ENCODE assay signal across 8 cellular contexts in genomic region chr17:75313941-75314550, GRCh38. TPM values are rescaled to one million over a fixed set of nuclear protein-coding genes. Genes with fewer than 3 reads are reported as not detected.
A peak's percentile ranks its signal among the peaks of the same experiment; 100 is the strongest.
DNase-seq lines count a peak whose midpoint lies in the region; ATAC-seq, FAIRE-seq and TF ChIP-seq lines count a peak whose summit lies in the region.

No MANE protein-coding gene starts in this region.

- no TSS peak for BruUV-seq in GM12878 (replicated peaks; lab: Mats Ljungman, UMichigan)

- DNase-seq in GM12891 (ENCODE audit: insufficient read length, low spot score) (peak; percentile 32), GM12878 (ENCODE audit: low read depth, low spot score) (no peak), GM23338 (ENCODE audit: low spot score) (no peak), dedifferentiated amniotic fluid mesenchymal stem cell (ENCODE audit: extremely low spot score) (no peak), NCI-H2196 (lab: John Stamatoyannopoulos, UW; ENCODE audit: unreplicated experiment) (no peak), mesendoderm (no peak)
- DNase-seq in naive thymus-derived CD8-positive, alpha-beta T cell: no peak

- no peak overlapping the region for H4K5ac ChIP-seq in mesendoderm (ENCODE audit: low read length)

- H4K20me1 ChIP-seq in GM12878 (ENCODE audit: control insufficient read depth, insufficient read depth) (no peaks in the 10 kb centered on the region), GM23338 (replicated peaks; ENCODE audit: insufficient read depth) (0 out of 2 replicates have a peak, but pooled peaks cover 3% of the 10 kb centered on the region)

- no peak overlapping the region for H2BK120ac ChIP-seq in mesendoderm (ENCODE audit: low read depth, low read length)

- no peak overlapping the region for H3K4me3 Mint-ChIP-seq in naive thymus-derived CD8-positive, alpha-beta T cell
- no peak overlapping the region; the same call in 2 of the 3 replicates for H3K4me3 Mint-ChIP-seq in GM23338

- no peaks in the 10 kb centered on the region for H3K9me2 ChIP-seq in GM23338 (ENCODE audit: insufficient read depth)

- no peaks in the 10 kb centered on the region for H3K27me3 Mint-ChIP-seq in naive thymus-derived CD8-positive, alpha-beta T cell
- H3K27me3 Mint-ChIP-seq in GM23338 (ENCODE audit: insufficient read depth, low read depth, poor library complexity): peaks cover 10% of the 10 kb centered on the region

- POLR2A ChIA-PET in GM12878 (lab: Charles Lee): interaction anchor here (13.4 kb wide), 1 partner anchor 12 kb away, joined by 255 read pairs; no protein-coding TSS in a partner anchor
- POLR2A ChIA-PET in naive thymus-derived CD8-positive, alpha-beta T cell (lab: Charles Lee): interaction anchor here (0.9 kb wide), 1 partner anchor 45 kb away, joined by 3 read pairs; no protein-coding TSS in a partner anchor

- H3K4me3 ChIP-seq in GM12878 (no peak overlapping the region), GM23338 (no peak overlapping the region), mesendoderm (ENCODE audit: low read length) (no peak overlapping the region)

- peaks cover 6 to 39% (median 13%) of the 10 kb centered on the region in 4 donors for H3K4me1 Mint-ChIP-seq in naive thymus-derived CD8-positive, alpha-beta T cell
- peaks cover 13% of the 10 kb centered on the region for H3K4me1 Mint-ChIP-seq in GM23338

- peaks cover 5 to 11% of the 10 kb centered on the region in 2 experiments for H3K36me3 ChIP-seq in GM12878 (ENCODE audit: control insufficient read depth in 2 of 2, insufficient read depth in 2 of 2, low read length in 1 of 2)
- H3K36me3 ChIP-seq in GM23338 (ENCODE audit: insufficient read depth): no peaks in the 10 kb centered on the region
- H3K36me3 ChIP-seq in mesendoderm (ENCODE audit: control insufficient read depth, insufficient read depth, low read length): no peaks in the 10 kb centered on the region

- H3K27me3 ChIP-seq in GM12878 (replicated peaks in 1 of 2; ENCODE audit: control insufficient read depth in 2 of 2, insufficient read depth in 2 of 2, low read length in 1 of 2): no peaks in the 10 kb centered on the region
- no peaks in the 10 kb centered on the region for H3K27me3 ChIP-seq in GM23338 (ENCODE audit: insufficient read depth)
- no peaks in the 10 kb centered on the region for H3K27me3 ChIP-seq in mesendoderm (ENCODE audit: insufficient read depth, low read length, poor library complexity)

- no peak overlapping the region for H2BK15ac ChIP-seq in mesendoderm (replicated peaks; ENCODE audit: low read depth)

- no peaks in the 10 kb centered on the region for H3F3A ChIP-seq in GM23338 (replicated peaks; ENCODE audit: low read depth)

- SMC1A ChIA-PET in GM12878 (lab: Charles Lee; ENCODE audit: uncharacterized antibody, unreplicated experiment): interaction anchor here (1.5 to 13.5 kb wide), 3 partner anchors 13 to 25 kb away, joined by 4 to 243 read pairs (median 86); partner anchors contain the start of gene SLC25A19

- H3K4me2 ChIP-seq in GM12878 (ENCODE audit: control insufficient read depth, insufficient read depth): peak overlapping the region; percentile 46; the same call in 1 of the 2 replicates
- no peak overlapping the region for H3K4me2 ChIP-seq in GM23338
- no peak overlapping the region for H3K4me2 ChIP-seq in mesendoderm (ENCODE audit: low read length)

- no peak overlapping the region for H4K8ac ChIP-seq in mesendoderm (ENCODE audit: low read depth, low read length)

- H3K9ac ChIP-seq in GM12878 (ENCODE audit: control insufficient read depth, insufficient read depth, low read length) (peak overlapping the region; percentile 57), mesendoderm (ENCODE audit: low read length) (no peak overlapping the region)

- in situ Hi-C loops in GM12878 (cut with MboI): no loop called here

- H2AFZ ChIP-seq in GM12878 (ENCODE audit: control insufficient read depth, low read depth, low read length): no peak overlapping the region; the same call in 1 of the 2 replicates
- no peak overlapping the region for H2AFZ ChIP-seq in GM23338

- RAD21 ChIA-PET in GM12878 (lab: Charles Lee; ENCODE audit: unreplicated experiment): interaction anchor here (1.0 to 16.3 kb wide), 2 partner anchors 11 to 20 kb away, joined by 3 to 364 read pairs; partner anchors contain the start of gene SLC25A19

- no peak overlapping the region for H3K18ac ChIP-seq in mesendoderm (ENCODE audit: low read length)

- no peak for TF ChIP-seq RAD21 in GM12878 (IDR thresholded peaks at IDR 0.05; ENCODE audit: insufficient read depth, low read depth, low read length)

- FAIRE-seq in GM12891 (lab: Jason Lieb, UNC): peak; percentile 85
- FAIRE-seq in GM12878 (lab: Jason Lieb, UNC): no peak

- CTCF ChIA-PET in GM12878 (lab: Yijun Ruan, JAX): interaction anchor here (0.6 to 2.3 kb wide), 4 partner anchors 9 to 64 kb away, joined by 3 to 7 read pairs (median 4); partner anchors contain the start of gene SLC25A19

- no peak overlapping the region for H2AK5ac ChIP-seq in mesendoderm (ENCODE audit: low read length)

- H3K27ac ChIP-seq in GM12878 (ENCODE audit: control insufficient read depth, insufficient read depth): peak overlapping the region; percentile 87
- no peak overlapping the region for H3K27ac ChIP-seq in GM23338 (ENCODE audit: low read depth)
- H3K27ac ChIP-seq in mesendoderm (ENCODE audit: low read depth, low read length): no peak overlapping the region

- H3K4me1 ChIP-seq in GM12878 (ENCODE audit: control insufficient read depth, insufficient read depth, low read length): peaks cover 67% of the 10 kb centered on the region
- H3K4me1 ChIP-seq in GM23338 (ENCODE audit: insufficient read depth): peaks cover 11% of the 10 kb centered on the region
- H3K4me1 ChIP-seq in mesendoderm (ENCODE audit: control insufficient read depth, low read depth, low read length): no peaks in the 10 kb centered on the region

- 0 out of 4 replicates have a peak, but pooled peaks of 1 of the 2 experiments have one; percentile 36 for TF ChIP-seq EP300 in GM12878 (IDR thresholded peaks at IDR 0.05; ENCODE audit: borderline replicate concordance in 1 of 2, control insufficient read depth in 1 of 2, low read depth in 2 of 2, low read length in 2 of 2)

- no peak overlapping the region for H3K56ac ChIP-seq in mesendoderm (ENCODE audit: low read length)

- H3K79me2 ChIP-seq in GM12878 (ENCODE audit: control insufficient read depth, insufficient read depth, low read length): peaks cover 20% of the 10 kb centered on the region
- H3K79me2 ChIP-seq in GM23338 (replicated peaks; ENCODE audit: insufficient read depth): no peaks in the 10 kb centered on the region
- H3K79me2 ChIP-seq in mesendoderm (ENCODE audit: control insufficient read depth, insufficient read depth, low read length): no peaks in the 10 kb centered on the region

- H3K27ac Mint-ChIP-seq in naive thymus-derived CD8-positive, alpha-beta T cell: peak overlapping the region; percentile 36 to 91 (median 80)
- H3K27ac Mint-ChIP-seq in GM23338: no peak overlapping the region

- ATAC-seq in HG03342 (IDR thresholded peaks at IDR 0.05; ENCODE audit: unreplicated experiment) (peak; percentile 38), GM12878 (peak; percentile 79), GM23338 (no peak)
- no peak for ATAC-seq in naive thymus-derived CD8-positive, alpha-beta T cell

- no peak for TF ChIP-seq CTCF in GM12878 (IDR thresholded peaks at IDR 0.05 in 2 of 3, conservative IDR thresholded peaks at IDR 0.05 in 1 of 3; ENCODE audit: control insufficient read depth in 2 of 3, extremely low read depth in 1 of 3, insufficient read depth in 1 of 3, low read depth in 3 of 3, low read length in 3 of 3)
- no peak for TF ChIP-seq CTCF in GM23338 (conservative IDR thresholded peaks at IDR 0.05; ENCODE audit: low read depth in 2 of 2)

- no peak overlapping the region for H3K23ac ChIP-seq in mesendoderm (ENCODE audit: low read length)

- no peak overlapping the region for H3K4ac ChIP-seq in mesendoderm (ENCODE audit: low read depth, low read length)

- WGBS in GM12878 (ENCODE audit: insufficient coverage, insufficient replicate concordance, low lambda C conversion rate, missing lambda C conversion rate): 33% methylated on average over 14 of the region's 14 CpGs
- no CpG with 5 or more reads among the region's 14 CpGs for WGBS in mesendoderm (ENCODE audit: extremely low coverage, insufficient coverage, low lambda C conversion rate)

- no peaks in the 10 kb centered on the region for H3K9me3 Mint-ChIP-seq in naive thymus-derived CD8-positive, alpha-beta T cell
- no peaks in the 10 kb centered on the region for H3K9me3 Mint-ChIP-seq in GM23338

- H3K79me1 ChIP-seq in mesendoderm (ENCODE audit: low read length): no peaks in the 10 kb centered on the region

- intact Hi-C loops in GM12878 (cut with micrococcal nuclease; ENCODE audit: unreplicated experiment): no loop called here

- TF ChIP-seq POLR2A in GM12891 (IDR thresholded peaks at IDR 0.05; ENCODE audit: low read depth, low read length): no peak
- TF ChIP-seq POLR2A in GM12878 (IDR thresholded peaks at IDR 0.05; ENCODE audit: low read depth, low read length): no peak

- no peak overlapping the region for H2BK5ac ChIP-seq in mesendoderm (ENCODE audit: low read length)

- no peaks in the 10 kb centered on the region for H3K9me3 ChIP-seq in GM12878 (replicated peaks; ENCODE audit: control insufficient read depth, insufficient read depth, low read length)

- H3K36me3 Mint-ChIP-seq in naive thymus-derived CD8-positive, alpha-beta T cell: peaks cover 0 to 17% (median 0%) of the 10 kb centered on the region in 3 donors
- no peaks in the 10 kb centered on the region for H3K36me3 Mint-ChIP-seq in GM23338 (ENCODE audit: low read depth)

RNA-seq across cellular contexts. Expression of gene SLC25A19, which starts 24.8 kb away (rescaled TPM):
- polyA plus RNA-seq in GM12891 (2012; ENCODE audit: low read depth, missing spikeins): 59.2 TPM
- total RNA-seq in GM12878 (2013; cell fraction: nucleolus; rRNA removed): 89.0 and 97.1 TPM in 2 replicates
- total RNA-seq in GM12878 (2014; rRNA removed): 55.6 and 58.3 TPM in 2 replicates
- total RNA-seq in GM12878 (2014; rRNA removed; fragmentation: Illumina TruSeq; extraction: Trizol): 39.7 and 49.1 TPM in 2 replicates
- 59.6 and 60.6 TPM in 2 replicates for total RNA-seq in GM12878 (2021)
- polyA plus RNA-seq in GM12878 (2011; ENCODE audit: low read depth): 19.4 TPM
- polyA plus RNA-seq in GM12878 (2011; rRNA removed): 28.3 and 39.2 TPM in 2 replicates
- polyA plus RNA-seq in GM12878 (2011; cell fraction: cytosol; rRNA removed): 62.0 and 77.9 TPM in 2 replicates
- polyA plus RNA-seq in GM12878 (2011; cell fraction: nucleus; rRNA removed): 63.2 and 65.7 TPM in 2 replicates
- 31.7 and 40.1 TPM in 2 replicates for polyA plus RNA-seq in GM12878 (2012)
- 24.1 and 45.5 TPM in 2 replicates for polyA plus RNA-seq in GM12878 (2014; fragmentation: Illumina TruSeq; extraction: Trizol)
- polyA plus RNA-seq in GM12878 (2014; fragmentation: Nextera tagmentation; extraction: Ambion mirVana): 10 to 100 TPM; 32.9 to 43.1 TPM
- polyA plus RNA-seq in GM12878 (2014; rRNA removed): 68.5 and 69.4 TPM in 2 replicates
- polyA plus RNA-seq in GM12878 (2016; fragmentation: Nextera tagmentation; extraction: Ambion mirVana): 10 to 100 TPM; 77.0 to 91.6 TPM
- 27.9 and 43.7 TPM in 2 replicates for polyA minus RNA-seq in GM12878 (2011; rRNA and poly(A)+ RNA removed)
- 16.3 and 17.8 TPM in 2 replicates for polyA minus RNA-seq in GM12878 (2011; cell fraction: cytosol; rRNA and poly(A)+ RNA removed)
- polyA minus RNA-seq in GM12878 (2011; cell fraction: nucleus; rRNA and poly(A)+ RNA removed): 19.6 and 37.5 TPM in 2 replicates
- 10 to 100 TPM; 20.5 to 22.5 TPM for total RNA-seq in naive thymus-derived CD8-positive, alpha-beta T cell
- polyA plus RNA-seq in naive thymus-derived CD8-positive, alpha-beta T cell: 10 to 100 TPM; 11.2 to 15.4 (median 13.3) TPM
- total RNA-seq in GM23338 (2014; rRNA removed; shearing (Covaris generic)): 16.3 and 22.4 TPM in 2 replicates
- polyA plus RNA-seq in GM23338 (2016; fragmentation: Nextera tagmentation; extraction: Ambion mirVana): 17.9 and 19.4 TPM in 2 replicates
- 25.8 TPM for polyA plus RNA-seq in mesendoderm (2013, experiment 1 of 2)
- polyA plus RNA-seq in mesendoderm (2013, experiment 2 of 2): 28.6 TPM

RNA-seq across cellular contexts. Expression of gene MIF4GD, which starts 43.0 kb away (rescaled TPM):
- 40.8 TPM for polyA plus RNA-seq in GM12891 (2012; ENCODE audit: low read depth, missing spikeins)
- 10.9 and 13.8 TPM in 2 replicates for total RNA-seq in GM12878 (2013; cell fraction: nucleolus; rRNA removed)
- total RNA-seq in GM12878 (2014; rRNA removed) (43.9 and 44.3 TPM in 2 replicates), GM12878 (2014; rRNA removed; fragmentation: Illumina TruSeq; extraction: Trizol) (22.8 and 23.4 TPM in 2 replicates), GM12878 (2021) (40.0 and 45.6 TPM in 2 replicates)
- polyA plus RNA-seq in GM12878 (2011; ENCODE audit: low read depth): 30.0 TPM
- polyA plus RNA-seq in GM12878 (2011; rRNA removed) (49.8 and 66.1 TPM in 2 replicates), GM12878 (2014; fragmentation: Illumina TruSeq; extraction: Trizol) (20.4 and 42.0 TPM in 2 replicates), GM12878 (2014; fragmentation: Nextera tagmentation; extraction: Ambion mirVana) (10 to 100 TPM; 94.7 to 96.2 TPM), GM12878 (2014; rRNA removed) (49.6 and 57.0 TPM in 2 replicates), GM12878 (2016; fragmentation: Nextera tagmentation; extraction: Ambion mirVana) (10 to 100 TPM; 63.3 to 69.4 TPM), GM23338 (2016; fragmentation: Nextera tagmentation; extraction: Ambion mirVana) (9.4 and 11.3 TPM in 2 replicates)
- 94.7 and 108 TPM in 2 replicates for polyA plus RNA-seq in GM12878 (2011; cell fraction: cytosol; rRNA removed)
- polyA plus RNA-seq in GM12878 (2011; cell fraction: nucleus; rRNA removed): 65.0 and 80.8 TPM in 2 replicates
- 33.3 and 39.1 TPM in 2 replicates for polyA plus RNA-seq in GM12878 (2012)
- polyA minus RNA-seq in GM12878 (2011; rRNA and poly(A)+ RNA removed): 47.0 and 62.1 TPM in 2 replicates
- polyA minus RNA-seq in GM12878 (2011; cell fraction: cytosol; rRNA and poly(A)+ RNA removed): 17.5 and 19.3 TPM in 2 replicates
- 10.2 and 17.5 TPM in 2 replicates for polyA minus RNA-seq in GM12878 (2011; cell fraction: nucleus; rRNA and poly(A)+ RNA removed)
- total RNA-seq in naive thymus-derived CD8-positive, alpha-beta T cell: 10 to 100 TPM; 37.3 to 39.4 TPM
- polyA plus RNA-seq in naive thymus-derived CD8-positive, alpha-beta T cell: 10 to 100 TPM; 76.2 to 96.6 (median 90.5) TPM
- total RNA-seq in GM23338 (2014; rRNA removed; shearing (Covaris generic)): 15.5 and 15.9 TPM in 2 replicates
- 7.8 TPM for polyA plus RNA-seq in mesendoderm (2013, experiment 1 of 2)
- polyA plus RNA-seq in mesendoderm (2013, experiment 2 of 2): 8.2 TPM

RNA-seq across cellular contexts. Expression of gene MRPS7, which starts 52.4 kb away (rescaled TPM):
- polyA plus RNA-seq in GM12891 (2012; ENCODE audit: low read depth, missing spikeins): 67.2 TPM
- total RNA-seq in GM12878 (2013; cell fraction: nucleolus; rRNA removed): 40.8 and 41.5 TPM in 2 replicates
- total RNA-seq in GM12878 (2014; rRNA removed): 105 and 117 TPM in 2 replicates
- total RNA-seq in GM12878 (2014; rRNA removed; fragmentation: Illumina TruSeq; extraction: Trizol): 89.6 and 101 TPM in 2 replicates
- total RNA-seq in GM12878 (2021): 88.4 and 89.2 TPM in 2 replicates
- 40.9 TPM for polyA plus RNA-seq in GM12878 (2011; ENCODE audit: low read depth)
- polyA plus RNA-seq in GM12878 (2011; rRNA removed): 73.6 and 89.7 TPM in 2 replicates
- polyA plus RNA-seq in GM12878 (2011; cell fraction: cytosol; rRNA removed): 90.3 and 94.2 TPM in 2 replicates
- 68.9 and 73.0 TPM in 2 replicates for polyA plus RNA-seq in GM12878 (2011; cell fraction: nucleus; rRNA removed)
- 50.5 and 55.2 TPM in 2 replicates for polyA plus RNA-seq in GM12878 (2012)
- 71.2 and 101 TPM in 2 replicates for polyA plus RNA-seq in GM12878 (2014; fragmentation: Illumina TruSeq; extraction: Trizol)
- 100 to 1,000 TPM; 161 to 209 TPM for polyA plus RNA-seq in GM12878 (2014; fragmentation: Nextera tagmentation; extraction: Ambion mirVana)
- 93.2 and 108 TPM in 2 replicates for polyA plus RNA-seq in GM12878 (2014; rRNA removed)
- polyA plus RNA-seq in GM12878 (2016; fragmentation: Nextera tagmentation; extraction: Ambion mirVana): 100 to 1,000 TPM; 207 to 217 TPM
- 44.1 and 47.2 TPM in 2 replicates for polyA minus RNA-seq in GM12878 (2011; rRNA and poly(A)+ RNA removed)
- polyA minus RNA-seq in GM12878 (2011; cell fraction: cytosol; rRNA and poly(A)+ RNA removed): 16.8 and 20.8 TPM in 2 replicates
- 26.8 and 39.8 TPM in 2 replicates for polyA minus RNA-seq in GM12878 (2011; cell fraction: nucleus; rRNA and poly(A)+ RNA removed)
- total RNA-seq in naive thymus-derived CD8-positive, alpha-beta T cell: 10 to 100 TPM; 40.5 to 41.1 TPM
- 100 to 1,000 TPM; 113 to 132 (median 122) TPM for polyA plus RNA-seq in naive thymus-derived CD8-positive, alpha-beta T cell
- 60.6 and 72.8 TPM in 2 replicates for total RNA-seq in GM23338 (2014; rRNA removed; shearing (Covaris generic))
- 104 and 114 TPM in 2 replicates for polyA plus RNA-seq in GM23338 (2016; fragmentation: Nextera tagmentation; extraction: Ambion mirVana)
- 78.5 TPM for polyA plus RNA-seq in mesendoderm (2013, experiment 1 of 2)
- polyA plus RNA-seq in mesendoderm (2013, experiment 2 of 2): 78.0 TPM

RNA-seq across cellular contexts. Expression of gene GGA3, which starts 52.6 kb away (rescaled TPM):
- 48.3 TPM for polyA plus RNA-seq in GM12891 (2012; ENCODE audit: low read depth, missing spikeins)
- 70.6 and 92.6 TPM in 2 replicates for total RNA-seq in GM12878 (2013; cell fraction: nucleolus; rRNA removed)
- 19.6 and 20.7 TPM in 2 replicates for total RNA-seq in GM12878 (2014; rRNA removed)
- total RNA-seq in GM12878 (2014; rRNA removed; fragmentation: Illumina TruSeq; extraction: Trizol): 13.5 and 14.3 TPM in 2 replicates
- 52.1 and 57.5 TPM in 2 replicates for total RNA-seq in GM12878 (2021)
- 34.9 TPM for polyA plus RNA-seq in GM12878 (2011; ENCODE audit: low read depth)
- polyA plus RNA-seq in GM12878 (2011; rRNA removed): 26.2 and 34.9 TPM in 2 replicates
- polyA plus RNA-seq in GM12878 (2011; cell fraction: cytosol; rRNA removed): 25.9 and 26.0 TPM in 2 replicates
- polyA plus RNA-seq in GM12878 (2011; cell fraction: nucleus; rRNA removed): 244 and 300 TPM in 2 replicates
- polyA plus RNA-seq in GM12878 (2012): 51.0 and 62.2 TPM in 2 replicates
- polyA plus RNA-seq in GM12878 (2014; fragmentation: Illumina TruSeq; extraction: Trizol): 31.7 and 41.3 TPM in 2 replicates
- 1 to 10 TPM; 7.0 to 8.1 TPM for polyA plus RNA-seq in GM12878 (2014; fragmentation: Nextera tagmentation; extraction: Ambion mirVana)
- polyA plus RNA-seq in GM12878 (2014; rRNA removed): 36.4 and 40.2 TPM in 2 replicates
- polyA plus RNA-seq in GM12878 (2016; fragmentation: Nextera tagmentation; extraction: Ambion mirVana): 10 to 100 TPM; 33.0 to 36.3 TPM
- polyA minus RNA-seq in GM12878 (2011; rRNA and poly(A)+ RNA removed): 50.4 and 73.4 TPM in 2 replicates
- polyA minus RNA-seq in GM12878 (2011; cell fraction: cytosol; rRNA and poly(A)+ RNA removed): 9.0 and 14.0 TPM in 2 replicates
- 39.3 and 49.0 TPM in 2 replicates for polyA minus RNA-seq in GM12878 (2011; cell fraction: nucleus; rRNA and poly(A)+ RNA removed)
- 100 to 1,000 TPM; 105 to 107 TPM for total RNA-seq in naive thymus-derived CD8-positive, alpha-beta T cell
- polyA plus RNA-seq in naive thymus-derived CD8-positive, alpha-beta T cell: 10 to 100 TPM in 2 of 3 donors, 1 to 10 TPM in 1; 6.2 to 20.1 (median 14.7) TPM
- 29.4 and 54.3 TPM in 2 replicates for total RNA-seq in GM23338 (2014; rRNA removed; shearing (Covaris generic))
- polyA plus RNA-seq in GM23338 (2016; fragmentation: Nextera tagmentation; extraction: Ambion mirVana): 20.8 and 22.5 TPM in 2 replicates
- 31.5 TPM for polyA plus RNA-seq in mesendoderm (2013, experiment 1 of 2)
- 31.1 TPM for polyA plus RNA-seq in mesendoderm (2013, experiment 2 of 2)

Comparison
In these comparisons a context has a peak if more than half of its experiments do, and no peak if none do; other contexts are left out.
1. ATAC-seq: peak in HG03342 (single experiment) and GM12878 (single experiment); none in naive thymus-derived CD8-positive, alpha-beta T cell (0 of 2) and GM23338 (single experiment).